Comparison of ENCODE assay signal across 20 cellular contexts in genomic region chr14:99312106-99312505, GRCh38. TPM values are rescaled to one million over a fixed set of nuclear protein-coding genes. Genes with fewer than 3 reads are reported as not detected.
DNase-seq lines count a peak whose midpoint lies in the region; ATAC-seq and TF ChIP-seq lines count a peak whose summit lies in the region.
"Had no signal": no experiment of that assay in that cellular context is flagged by ENCODE, and none has a peak within 500 bp of the region (broad histone marks: within the 10 kb centered on the region; RNA-seq: fewer than 3 reads in every experiment).

No MANE protein-coding gene starts in this region.

- no peak for ATAC-seq in heart left ventricle
- ATAC-seq: GM12878 had no signal

- H3K9me3 ChIP-seq in right atrium auricular region (peaks cover 0 to 5% of the 10 kb centered on the region in 2 donors), heart left ventricle (peaks cover 0 to 18% (median 6%) of the 10 kb centered on the region in 12 donors), osteoblast (ENCODE audit: low read depth, low read length) (no peaks in the 10 kb centered on the region)
- H3K9me3 ChIP-seq: BE2C, HAP-1 had no signal

- no peaks in the 10 kb centered on the region for H3K27me3 ChIP-seq in right atrium auricular region
- peaks cover 0 to 5% (median 0%) of the 10 kb centered on the region in 9 donors for H3K27me3 ChIP-seq in heart left ventricle
- H3K27me3 ChIP-seq in osteoblast (ENCODE audit: insufficient read depth, low read length), result no peaks in the 10 kb centered on the region
- H3K27me3 ChIP-seq: BE2C had no signal

- 89 to 94% (median 92%) methylated on average over 7 of the region's 7 CpGs for WGBS in heart left ventricle, 4 donors

- intact Hi-C loops in heart left ventricle (cut with DNase I), result no loop called here

- peak; percentile 56 for DNase-seq in right atrium auricular region (ENCODE audit: low spot score)
- no peak for DNase-seq in heart left ventricle
- DNase-seq in chondrocyte (ENCODE audit: low spot score), result peak; percentile 36
- peak; percentile 31 for DNase-seq in osteoblast (ENCODE audit: insufficient read length, low spot score, missing footprints)
- no peak for DNase-seq in amniotic stem cell (lab: John Stamatoyannopoulos, UW)
- DNase-seq in HK-2 (ENCODE audit: unreplicated experiment), result no peak
- DNase-seq: BE2C; C1 segment of cervical spinal cord; CD4-positive, CD25-positive, alpha-beta regulatory T cell; CD8-positive, alpha-beta memory T cell; COR-L47; DMS 273 treated with DMSO at 0.1 percent for 48 hours; DMS53; DND-41; EL; GOT3 had no signal

- H3K4me2 ChIP-seq in osteoblast (ENCODE audit: insufficient read depth, low read length), result no peak overlapping the region

- H3K36me3 Mint-ChIP-seq in chondrocyte (ENCODE audit: low read depth), result peaks cover 2% of the 10 kb centered on the region
- H3K36me3 Mint-ChIP-seq: CD4-positive, CD25-positive, alpha-beta regulatory T cell had no signal

- no peaks in the 10 kb centered on the region for H3K4me1 ChIP-seq in right atrium auricular region
- H3K4me1 ChIP-seq in heart left ventricle, result no peaks in the 10 kb centered on the region
- no peaks in the 10 kb centered on the region for H3K4me1 ChIP-seq in osteoblast (ENCODE audit: insufficient read depth, low read length)
- H3K4me1 ChIP-seq: BE2C, HAP-1 had no signal

- no peak overlapping the region for H2AFZ ChIP-seq in osteoblast (ENCODE audit: low read length)

- H3K4me3 Mint-ChIP-seq in chondrocyte (ENCODE audit: unreplicated experiment), result no peak overlapping the region
- H3K4me3 Mint-ChIP-seq: CD4-positive, CD25-positive, alpha-beta regulatory T cell; CD8-positive, alpha-beta memory T cell had no signal

- H3K4me1 Mint-ChIP-seq in chondrocyte (ENCODE audit: low read depth), result no peaks in the 10 kb centered on the region
- H3K4me1 Mint-ChIP-seq: CD4-positive, CD25-positive, alpha-beta regulatory T cell had no signal

- H3K27me3 Mint-ChIP-seq in chondrocyte (ENCODE audit: low read depth), result peaks cover 11% of the 10 kb centered on the region

- H3K79me2 ChIP-seq in osteoblast (ENCODE audit: insufficient read depth, low read length), result no peaks in the 10 kb centered on the region

- no peak overlapping the region for H3K27ac Mint-ChIP-seq in chondrocyte (ENCODE audit: unreplicated experiment)
- H3K27ac Mint-ChIP-seq: CD4-positive, CD25-positive, alpha-beta regulatory T cell had no signal

- H3K36me3 ChIP-seq in right atrium auricular region, result no peaks in the 10 kb centered on the region
- no peaks in the 10 kb centered on the region for H3K36me3 ChIP-seq in heart left ventricle
- H3K36me3 ChIP-seq in osteoblast (ENCODE audit: insufficient read depth, low read length), result no peaks in the 10 kb centered on the region
- H3K36me3 ChIP-seq: BE2C, HAP-1 had no signal

- H3K27ac ChIP-seq in right atrium auricular region, result no peak overlapping the region
- no peak overlapping the region for H3K27ac ChIP-seq in heart left ventricle
- H3K27ac ChIP-seq in osteoblast (ENCODE audit: low read depth, low read length), result no peak overlapping the region
- H3K27ac ChIP-seq: HL-60 had no signal

- TF ChIP-seq CTCF in right atrium auricular region (IDR thresholded peaks at IDR 0.05) (no peak), heart left ventricle (IDR thresholded peaks at IDR 0.05) (no peak), chondrocyte (IDR thresholded peaks at IDR 0.05) (no peak), osteoblast (IDR thresholded peaks at IDR 0.05; ENCODE audit: extremely low read depth, low read depth, low read length) (no peak)

- H3K9me3 Mint-ChIP-seq in chondrocyte (ENCODE audit: low read depth), result peaks cover 8% of the 10 kb centered on the region

- H3K4me3 ChIP-seq in right atrium auricular region, result no peak overlapping the region
- H3K4me3 ChIP-seq in heart left ventricle, result no peak overlapping the region
- no peak overlapping the region for H3K4me3 ChIP-seq in osteoblast (ENCODE audit: insufficient read depth, low read length)
- H3K4me3 ChIP-seq: GM12878, HAP-1 had no signal

- no peaks in the 10 kb centered on the region for H4K20me1 ChIP-seq in osteoblast (ENCODE audit: insufficient read depth, low read length)

- no peak for TF ChIP-seq POLR2A in heart left ventricle (IDR thresholded peaks at IDR 0.05)

RNA-seq across cellular contexts. Expression of gene BCL11B, which starts 40.1 kb away (rescaled TPM):
- under 1 TPM; 0.19 to 0.43 TPM for total RNA-seq in right atrium auricular region
- 1 to 10 TPM in 1 of 9 donors, under 1 TPM in 5, not detected in 3; 0.05 to 2.1 (median 0.21) TPM for total RNA-seq in heart left ventricle
- polyA plus RNA-seq in heart left ventricle, result under 1 TPM; 0.04 TPM
- 0.10 to 0.23 TPM (median 0.17 TPM) in 3 replicates for total RNA-seq in chondrocyte
- 0.36 and 0.88 TPM in 2 replicates for total RNA-seq in osteoblast
- total RNA-seq: G401 had no signal

Comparison
In these comparisons a context has a peak if more than half of its experiments do, and no peak if none do; other contexts are left out.
1. DNase-seq: peak in right atrium auricular region (single experiment), chondrocyte (single experiment) and osteoblast (single experiment); none in heart left ventricle (0 of 5), amniotic stem cell (single experiment) and HK-2 (single experiment).